1 cellular context compared by ENCODE assay signal in genomic region chr7:50748472-50748871, GRCh38.
TF ChIP-seq lines count a peak whose summit lies in the region.

No MANE protein-coding gene starts in this region.

TF ChIP-seq in HepG2, 621 proteins besides CTCF, POLR2A, EP300 and RAD21:
- TF ChIP-seq ZSCAN31 (CRISPR knock-in tag; IDR thresholded peaks at IDR 0.05; ENCODE audit: low read depth): no peak
- 0 out of 2 replicates have a peak, but pooled peaks have one; percentile 12 for TF ChIP-seq BCL6 (CRISPR knock-in tag; IDR thresholded peaks at IDR 0.05)
- peak; percentile 77; the same call in 1 of the 2 replicates for TF ChIP-seq ZNF263 (CRISPR knock-in tag; IDR thresholded peaks at IDR 0.05)
